In genomic region chr17:50564916-50565315, GRCh38 we compare ENCODE assay signal across 10 cellular contexts. TPM values are rescaled to one million over a fixed set of nuclear protein-coding genes. Genes with fewer than 3 reads are reported as not detected.
DNase-seq lines count a peak whose midpoint lies in the region; ATAC-seq and TF ChIP-seq lines count a peak whose summit lies in the region.
"Had no signal": no experiment of that assay in that cellular context is flagged by ENCODE, and none has a peak within 500 bp of the region (broad histone marks: within the 10 kb centered on the region; RNA-seq: fewer than 3 reads in every experiment).

No MANE protein-coding gene starts in this region.

- DNase-seq in activated CD4-positive, alpha-beta T cell treated with anti-CD3 and anti-CD28 coated beads, Interleukin-2, amount 10 ng/mL, durations not matched to agents 7 days and 5 days, result peak; percentile 23
- no peak for DNase-seq in activated CD4-positive, alpha-beta T cell treated with anti-CD3 and anti-CD28 coated beads for 1 hour
- DNase-seq in astrocyte of the hippocampus (ENCODE audit: low read depth, low spot score), result peak; percentile 33
- DNase-seq in kidney tubule cell (ENCODE audit: low spot score), result peak; percentile 57
- no peak for DNase-seq in upper lobe of right lung
- no peak for DNase-seq in activated naive CD4-positive, alpha-beta T cell (lab: John Stamatoyannopoulos, UW)
- no peak for DNase-seq in GM19238 (ENCODE audit: insufficient read length, low spot score)
- DNase-seq: activated B cell treated with CpG ODN at 0.5 μM for 24 hours had no signal

- intact Hi-C loops in upper lobe of right lung (cut with DNase I), result loop anchor here (5.0 kb wide), 2 partner anchors 57 to 127 kb away; no protein-coding TSS in a partner anchor

- peaks cover 8% of the 10 kb centered on the region for H3K4me1 Mint-ChIP-seq in activated CD4-positive, alpha-beta T cell treated with anti-CD3 and anti-CD28 coated beads, Interleukin-2, amount 10 ng/mL, durations not matched to agents 7 days and 5 days

- no peak overlapping the region for H3K4me3 ChIP-seq in upper lobe of right lung

- peaks cover 15% of the 10 kb centered on the region for H3K4me1 ChIP-seq in upper lobe of right lung

- no peaks in the 10 kb centered on the region for H3K9me3 Mint-ChIP-seq in activated CD4-positive, alpha-beta T cell treated with anti-CD3 and anti-CD28 coated beads, Interleukin-2, amount 10 ng/mL, durations not matched to agents 7 days and 5 days
- H3K9me3 Mint-ChIP-seq: activated B cell treated with CpG ODN at 0.5 μM for 24 hours; CD8-positive, alpha-beta memory T cell had no signal

- H3K27me3 ChIP-seq in upper lobe of right lung, result peaks cover 45% of the 10 kb centered on the region

- no peaks in the 10 kb centered on the region for H3K36me3 ChIP-seq in upper lobe of right lung

- H3K4me3 Mint-ChIP-seq in activated CD4-positive, alpha-beta T cell treated with anti-CD3 and anti-CD28 coated beads, Interleukin-2, amount 10 ng/mL, durations not matched to agents 7 days and 5 days, result no peak overlapping the region
- H3K4me3 Mint-ChIP-seq: activated B cell treated with CpG ODN at 0.5 μM for 24 hours had no signal

- CTCF ChIA-PET in activated CD4-positive, alpha-beta T cell treated with anti-CD3 and anti-CD28 coated beads, Interleukin-2, amount 10 ng/mL, durations not matched to agents 7 days and 5 days (lab: Charles Lee), result interaction anchor here (0.5 kb wide), 1 partner anchor 325 kb away, joined by 3 read pairs; no protein-coding TSS in a partner anchor

- ATAC-seq in upper lobe of right lung (peak; percentile 19), HG03025 (IDR thresholded peaks at IDR 0.05; ENCODE audit: low FRiP score, unreplicated experiment) (no peak)

- H3K9me3 ChIP-seq in upper lobe of right lung, result no peaks in the 10 kb centered on the region

- no peak overlapping the region for H3K27ac ChIP-seq in upper lobe of right lung

- no peaks in the 10 kb centered on the region for H3K36me3 Mint-ChIP-seq in activated CD4-positive, alpha-beta T cell treated with anti-CD3 and anti-CD28 coated beads, Interleukin-2, amount 10 ng/mL, durations not matched to agents 7 days and 5 days (ENCODE audit: low read depth)
- H3K36me3 Mint-ChIP-seq: CD8-positive, alpha-beta memory T cell had no signal

- no peak for TF ChIP-seq CTCF in upper lobe of right lung (IDR thresholded peaks at IDR 0.05)

- H3K27ac Mint-ChIP-seq in activated CD4-positive, alpha-beta T cell treated with anti-CD3 and anti-CD28 coated beads, Interleukin-2, amount 10 ng/mL, durations not matched to agents 7 days and 5 days, result no peak overlapping the region
- H3K27ac Mint-ChIP-seq: activated B cell treated with CpG ODN at 0.5 μM for 24 hours had no signal

- peaks cover 58% of the 10 kb centered on the region for H3K27me3 Mint-ChIP-seq in activated CD4-positive, alpha-beta T cell treated with anti-CD3 and anti-CD28 coated beads, Interleukin-2, amount 10 ng/mL, durations not matched to agents 7 days and 5 days

- POLR2A ChIA-PET in activated CD4-positive, alpha-beta T cell treated with anti-CD3 and anti-CD28 coated beads, Interleukin-2, amount 10 ng/mL, durations not matched to agents 7 days and 5 days (lab: Charles Lee), result no interaction called here

RNA-seq across cellular contexts. Expression of gene CACNA1G, which starts 4.4 kb away (rescaled TPM):
- total RNA-seq in activated CD4-positive, alpha-beta T cell treated with anti-CD3 and anti-CD28 coated beads, Interleukin-2, amount 10 ng/mL, durations not matched to agents 7 days and 5 days, result not detected
- total RNA-seq in upper lobe of right lung, result not detected

RNA-seq across cellular contexts. Expression of gene SPATA20, which starts 17.9 kb away (rescaled TPM):
- total RNA-seq in activated CD4-positive, alpha-beta T cell treated with anti-CD3 and anti-CD28 coated beads, Interleukin-2, amount 10 ng/mL, durations not matched to agents 7 days and 5 days, result 1 to 10 TPM; 3.9 to 6.2 TPM
- 31.6 TPM for total RNA-seq in upper lobe of right lung

RNA-seq across cellular contexts. Expression of gene EPN3, which starts 32.4 kb away (rescaled TPM):
- not detected for total RNA-seq in activated CD4-positive, alpha-beta T cell treated with anti-CD3 and anti-CD28 coated beads, Interleukin-2, amount 10 ng/mL, durations not matched to agents 7 days and 5 days
- 0.09 TPM for total RNA-seq in upper lobe of right lung
- total RNA-seq: activated B cell treated with CpG ODN at 0.5 μM for 24 hours; CD8-positive, alpha-beta memory T cell had no signal

RNA-seq across cellular contexts. Expression of gene MYCBPAP, which starts 56.7 kb away (rescaled TPM):
- total RNA-seq in activated CD4-positive, alpha-beta T cell treated with anti-CD3 and anti-CD28 coated beads, Interleukin-2, amount 10 ng/mL, durations not matched to agents 7 days and 5 days, result 1 to 10 TPM; 3.0 to 4.8 TPM
- 1.3 TPM for total RNA-seq in upper lobe of right lung

Comparison
In these comparisons a context has a peak if more than half of its experiments do, and no peak if none do; other contexts are left out.
1. DNase-seq: peak in activated CD4-positive, alpha-beta T cell treated with anti-CD3 and anti-CD28 coated beads, Interleukin-2, amount 10 ng/mL, durations not matched to agents 7 days and 5 days (single experiment), astrocyte of the hippocampus (single experiment) and kidney tubule cell (single experiment); none in activated CD4-positive, alpha-beta T cell treated with anti-CD3 and anti-CD28 coated beads for 1 hour (single experiment), upper lobe of right lung (single experiment), activated naive CD4-positive, alpha-beta T cell (0 of 4) and GM19238 (single experiment).